In the genomic region with DNA sequence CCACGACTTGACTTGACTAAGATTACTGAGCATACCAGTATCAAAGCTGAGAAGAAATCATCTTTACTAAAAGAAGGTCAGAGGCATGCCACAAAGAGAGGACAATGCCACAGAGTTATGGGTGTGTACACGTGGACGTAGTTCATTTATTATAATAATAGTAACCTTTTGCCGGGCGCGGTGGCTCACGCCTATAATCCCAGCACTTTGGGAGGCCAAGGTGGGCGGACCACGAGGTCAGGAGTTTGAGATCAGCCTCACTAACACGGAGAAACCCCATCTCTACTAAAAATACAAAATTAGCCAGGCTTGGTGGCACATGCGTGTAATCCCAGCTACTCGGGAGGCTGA, we compare ENCODE assay signal across 8 cellular contexts. TPM values are rescaled to one million over a fixed set of nuclear protein-coding genes. Genes with fewer than 3 reads are reported as not detected.
DNase-seq lines count a peak whose midpoint lies in the region; ATAC-seq and TF ChIP-seq lines count a peak whose summit lies in the region.
"Not testable (repeated sequence)": the region's sequence is repeated elsewhere in the genome, so short reads cannot be mapped to it uniquely, and the experiment has no call there.

No MANE protein-coding gene starts in this region.

- peak overlapping the region; percentile 93 for H3K27ac Mint-ChIP-seq in activated T-helper 2 cell treated with anti-CD3 and anti-CD28 coated beads, Interferon-gamma antibody, Interleukin-2, Interleukin-4, amounts not matched to agents 10 μg/mL and 5 μg/mL and 100 μg/mL, durations not matched to agents 14 hours and 24 hours and 36 hours
- peak overlapping the region; percentile 16 for H3K27ac Mint-ChIP-seq in dendritic cell treated with granulocyte-macrophage colony-stimulating factor and Interleukin-4, amounts not matched to agents 40 ng/mL and 50 ng/mL, for 4 days

- TF ChIP-seq POLR2A in Peyer's patch (IDR thresholded peaks at IDR 0.05) = not testable (repeated sequence)

- H3K4me3 ChIP-seq in Peyer's patch, psoas muscle: not testable (repeated sequence)
- H3K4me3 ChIP-seq in left ventricle myocardium inferior (peak overlapping the region; percentile 13), mucosa of rectum (ENCODE audit: low read length in 2 of 2) (peak overlapping the region in 1 of 2 donors; percentile 4), subcutaneous abdominal adipose tissue (ENCODE audit: low read depth in 1 of 5, low read length in 5 of 5) (peak overlapping the region in 1 of 5 donors; percentile 29)

- H3K9me3 Mint-ChIP-seq in activated T-helper 2 cell treated with anti-CD3 and anti-CD28 coated beads, Interferon-gamma antibody, Interleukin-2, Interleukin-4, amounts not matched to agents 10 μg/mL and 5 μg/mL and 100 μg/mL, durations not matched to agents 14 hours and 24 hours and 36 hours; dendritic cell treated with granulocyte-macrophage colony-stimulating factor and Interleukin-4, amounts not matched to agents 40 ng/mL and 50 ng/mL, for 4 days: not testable (repeated sequence)

- H3K27me3 ChIP-seq in Peyer's patch; left ventricle myocardium inferior (ENCODE audit: low read depth); mucosa of rectum (ENCODE audit: control insufficient read depth in 2 of 2, insufficient read depth in 2 of 2, low read length in 2 of 2); psoas muscle (ENCODE audit: insufficient read depth in 3 of 3, low read length in 2 of 3); subcutaneous abdominal adipose tissue (ENCODE audit: control insufficient read depth in 5 of 5, insufficient read depth in 4 of 5, low read length in 5 of 5): not testable (repeated sequence)

- not testable (repeated sequence) for DNase-seq in Peyer's patch; activated T-helper 2 cell treated with anti-CD3 and anti-CD28 coated beads, Interferon-gamma antibody, Interleukin-2, Interleukin-4, amounts not matched to agents 10 μg/mL and 5 μg/mL and 100 μg/mL, durations not matched to agents 14 hours and 24 hours and 36 hours (ENCODE audit: low spot score); left ventricle myocardium inferior; psoas muscle

- H3K27ac ChIP-seq in 22Rv1 = peak overlapping the region; percentile 33
- H3K27ac ChIP-seq in Peyer's patch = peak overlapping the region; percentile 7 to 83 (median 68)
- peak overlapping the region; percentile 86 for H3K27ac ChIP-seq in left ventricle myocardium inferior (replicated peaks)
- H3K27ac ChIP-seq in mucosa of rectum (ENCODE audit: low read depth in 2 of 2, low read length in 2 of 2) = peak overlapping the region; percentile 4 to 76
- H3K27ac ChIP-seq in psoas muscle = peak overlapping the region; percentile 79
- H3K27ac ChIP-seq in subcutaneous abdominal adipose tissue (ENCODE audit: low read depth, low read length) = peak overlapping the region; percentile 93

- peak overlapping the region in 1 of 2 donors; percentile 35 for H3K9ac ChIP-seq in mucosa of rectum (ENCODE audit: low read depth in 1 of 2, low read length in 2 of 2)
- H3K9ac ChIP-seq in subcutaneous abdominal adipose tissue (ENCODE audit: low read length in 5 of 5) = not testable (repeated sequence)

- H3K27me3 Mint-ChIP-seq in activated T-helper 2 cell treated with anti-CD3 and anti-CD28 coated beads, Interferon-gamma antibody, Interleukin-2, Interleukin-4, amounts not matched to agents 10 μg/mL and 5 μg/mL and 100 μg/mL, durations not matched to agents 14 hours and 24 hours and 36 hours (ENCODE audit: low read depth); dendritic cell treated with granulocyte-macrophage colony-stimulating factor and Interleukin-4, amounts not matched to agents 40 ng/mL and 50 ng/mL, for 4 days: not testable (repeated sequence)

- ATAC-seq in psoas muscle = not testable (repeated sequence)

- H3K36me3 Mint-ChIP-seq in activated T-helper 2 cell treated with anti-CD3 and anti-CD28 coated beads, Interferon-gamma antibody, Interleukin-2, Interleukin-4, amounts not matched to agents 10 μg/mL and 5 μg/mL and 100 μg/mL, durations not matched to agents 14 hours and 24 hours and 36 hours (ENCODE audit: low read depth) = peaks cover 65% of the 10 kb centered on the region
- peaks cover 83% of the 10 kb centered on the region for H3K36me3 Mint-ChIP-seq in dendritic cell treated with granulocyte-macrophage colony-stimulating factor and Interleukin-4, amounts not matched to agents 40 ng/mL and 50 ng/mL, for 4 days (ENCODE audit: low read depth)

- H3K36me3 ChIP-seq in Peyer's patch = peaks cover 0 to 51% (median 0%) of the 10 kb centered on the region in 3 donors
- H3K36me3 ChIP-seq in left ventricle myocardium inferior = peaks cover 20% of the 10 kb centered on the region
- H3K36me3 ChIP-seq in mucosa of rectum (ENCODE audit: control insufficient read depth in 2 of 2, insufficient read depth in 2 of 2, low read length in 2 of 2) = peaks cover 45% of the 10 kb centered on the region in 2 donors
- H3K36me3 ChIP-seq in psoas muscle (ENCODE audit: insufficient read depth in 1 of 2, low read depth in 1 of 2) = peaks cover 6 to 41% of the 10 kb centered on the region in 2 donors
- H3K36me3 ChIP-seq in subcutaneous abdominal adipose tissue (ENCODE audit: control insufficient read depth in 5 of 5, insufficient read depth in 5 of 5, low read length in 5 of 5) = peaks cover 20 to 68% (median 46%) of the 10 kb centered on the region in 5 donors

- intact Hi-C loops in activated T-helper 2 cell treated with anti-CD3 and anti-CD28 coated beads, Interferon-gamma antibody, Interleukin-2, Interleukin-4, amounts not matched to agents 10 μg/mL and 5 μg/mL and 100 μg/mL, durations not matched to agents 14 hours and 24 hours and 36 hours (cut with micrococcal nuclease) = loop anchor here (2.0 kb wide), 1 partner anchor 17 kb away; no protein-coding TSS in a partner anchor
- intact Hi-C loops in dendritic cell treated with granulocyte-macrophage colony-stimulating factor and Interleukin-4, amounts not matched to agents 40 ng/mL and 50 ng/mL, for 4 days (cut with micrococcal nuclease); left ventricle myocardium inferior (cut with micrococcal nuclease): not testable (repeated sequence)
- intact Hi-C loops in psoas muscle (cut with DNase I) = loop anchor here in 1 of 2 donors (5.0 kb wide), 1 partner anchor 106 kb away; a partner anchor contains a TSS

- not testable (repeated sequence) for H3K9me3 ChIP-seq in Peyer's patch; left ventricle myocardium inferior (replicated peaks); mucosa of rectum (ENCODE audit: control insufficient read depth in 2 of 2, low read length in 2 of 2); psoas muscle; subcutaneous abdominal adipose tissue (ENCODE audit: control insufficient read depth in 5 of 5, low read length in 5 of 5)

- 29 to 52% (median 32%) methylated on average over 12 of the region's 12 CpGs for WGBS in psoas muscle, 3 donors

- H3K4me1 Mint-ChIP-seq in activated T-helper 2 cell treated with anti-CD3 and anti-CD28 coated beads, Interferon-gamma antibody, Interleukin-2, Interleukin-4, amounts not matched to agents 10 μg/mL and 5 μg/mL and 100 μg/mL, durations not matched to agents 14 hours and 24 hours and 36 hours (ENCODE audit: low read depth) = peaks cover 29% of the 10 kb centered on the region
- peaks cover 56% of the 10 kb centered on the region for H3K4me1 Mint-ChIP-seq in dendritic cell treated with granulocyte-macrophage colony-stimulating factor and Interleukin-4, amounts not matched to agents 40 ng/mL and 50 ng/mL, for 4 days (ENCODE audit: low read depth)

- not testable (repeated sequence) for H3K4me3 Mint-ChIP-seq in activated T-helper 2 cell treated with anti-CD3 and anti-CD28 coated beads, Interferon-gamma antibody, Interleukin-2, Interleukin-4, amounts not matched to agents 10 μg/mL and 5 μg/mL and 100 μg/mL, durations not matched to agents 14 hours and 24 hours and 36 hours (ENCODE audit: low read depth); dendritic cell treated with granulocyte-macrophage colony-stimulating factor and Interleukin-4, amounts not matched to agents 40 ng/mL and 50 ng/mL, for 4 days

- H3K4me1 ChIP-seq in Peyer's patch (peaks cover 0 to 54% (median 3%) of the 10 kb centered on the region in 4 donors), left ventricle myocardium inferior (peaks cover 86% of the 10 kb centered on the region), mucosa of rectum (ENCODE audit: control insufficient read depth in 2 of 2, insufficient read depth in 2 of 2, low read length in 2 of 2) (peaks cover 5 to 22% of the 10 kb centered on the region in 2 donors), psoas muscle (peaks cover 66% of the 10 kb centered on the region), subcutaneous abdominal adipose tissue (ENCODE audit: control insufficient read depth in 5 of 5, insufficient read depth in 5 of 5, low read length in 5 of 5) (peaks cover 40 to 81% (median 79%) of the 10 kb centered on the region in 5 donors)

- TF ChIP-seq CTCF in 22Rv1 (IDR thresholded peaks at IDR 0.05); Peyer's patch (IDR thresholded peaks at IDR 0.05); left ventricle myocardium inferior (IDR thresholded peaks at IDR 0.05; ENCODE audit: borderline replicate concordance); psoas muscle (IDR thresholded peaks at IDR 0.05): not testable (repeated sequence)

RNA-seq across cellular contexts. Expression of a gene that starts 26.1 kb away (rescaled TPM):
- total RNA-seq in Peyer's patch = 100 to 1,000 TPM; 564 to 802 (median 681) TPM
- total RNA-seq in activated T-helper 2 cell treated with anti-CD3 and anti-CD28 coated beads, Interferon-gamma antibody, Interleukin-2, Interleukin-4, amounts not matched to agents 10 μg/mL and 5 μg/mL and 100 μg/mL, durations not matched to agents 14 hours and 24 hours and 36 hours = 262 and 267 TPM in 2 replicates
- total RNA-seq in left ventricle myocardium inferior = 123 TPM
- 100 to 1,000 TPM; 140 to 522 (median 378) TPM for total RNA-seq in psoas muscle
- polyA plus RNA-seq in psoas muscle = 1,000 to 10,000 TPM in 1 of 3 donors, 100 to 1,000 TPM in 2; 320 to 2,117 (median 350) TPM

Comparison
In these comparisons a context has a peak if more than half of its experiments do, and no peak if none do; other contexts are left out.
1. H3K27ac ChIP-seq: peak in every context shown above with its lines; median percentile 93 in subcutaneous abdominal adipose tissue; 86 in left ventricle myocardium inferior; 79 in psoas muscle; 68 in Peyer's patch; 40 in mucosa of rectum; 33 in 22Rv1.